7 cellular contexts compared by ENCODE assay signal in the genomic region with DNA sequence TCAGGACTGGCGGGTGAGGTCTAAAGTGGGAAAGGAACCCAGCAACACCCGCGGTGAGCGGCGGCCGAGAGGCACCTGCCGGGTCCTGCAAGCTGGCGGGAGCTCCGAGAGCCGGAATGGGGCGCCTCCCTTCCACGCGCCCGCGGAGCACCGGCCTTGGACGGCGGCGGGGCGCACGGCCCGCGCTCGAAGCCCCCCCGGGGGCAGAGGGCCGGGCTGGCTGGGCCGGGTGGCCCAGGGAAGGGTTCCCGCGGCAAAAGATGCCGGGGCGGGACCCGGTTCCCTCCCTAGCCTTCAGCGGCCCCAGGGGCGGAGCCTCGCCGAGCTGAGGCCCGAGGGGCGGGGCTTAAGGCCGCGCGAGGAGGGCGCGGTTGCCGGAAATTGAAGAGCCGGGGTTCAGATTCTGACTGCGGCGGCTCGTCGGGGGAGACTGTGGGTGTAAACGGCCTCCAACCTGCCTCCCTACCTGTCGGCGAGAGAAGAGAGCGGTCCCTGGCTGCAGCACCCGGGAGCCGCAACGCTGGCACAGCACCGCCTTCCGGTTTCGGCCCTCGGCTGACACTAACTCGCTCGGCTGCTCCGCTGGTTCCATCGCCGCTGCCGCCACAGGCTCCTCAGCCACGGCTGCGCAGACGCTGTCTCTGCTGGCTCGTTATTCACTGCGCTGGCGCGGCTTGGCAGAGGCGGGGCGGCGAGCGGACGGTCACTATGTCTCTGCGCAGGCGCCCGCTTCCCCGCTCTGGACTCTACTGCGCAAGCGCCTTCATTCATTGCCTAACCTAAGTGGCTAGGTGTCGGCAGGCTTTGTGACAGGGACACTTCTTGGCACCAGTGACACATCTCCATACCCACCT.
DNase-seq lines count a peak whose midpoint lies in the region; ATAC-seq and TF ChIP-seq lines count a peak whose summit lies in the region.

Gene RABIF (minus strand): TSS at position 643 of the 854 bp plus-strand sequence. CDS start 51 bp downstream, at position 592.

- DNase-seq in NCI-H2029 (lab: John Stamatoyannopoulos, UW) (peak; percentile 95), T-helper 22 cell (ENCODE audit: low read depth) (peak; percentile 94), astrocyte of the cerebellum (ENCODE audit: low read depth) (peak; percentile 82), hepatic stellate cell (ENCODE audit: low spot score) (peak; percentile 98), retina (peak; percentile 98)

- in situ Hi-C loops in astrocyte of the cerebellum (cut with HindIII; ENCODE audit: low sequenced_read_pairs) = no loop called here

- peak; percentile 14 for TF ChIP-seq CTCF in astrocyte of the cerebellum (IDR thresholded peaks at IDR 0.05; ENCODE audit: low read depth, low read length, missing control alignments)

- ATAC-seq in GM18505 (IDR thresholded peaks at IDR 0.05; ENCODE audit: unreplicated experiment) = peak; percentile 86
- peak; percentile 81 for ATAC-seq in HG02973 (IDR thresholded peaks at IDR 0.05; ENCODE audit: unreplicated experiment)

- H3K4me3 ChIP-seq in astrocyte of the cerebellum (ENCODE audit: low read depth, low read length) = peak within 1 kb of the TSS; percentile 82

- TF ChIP-seq POLR2A in GM18505 (IDR thresholded peaks at IDR 0.05; ENCODE audit: borderline replicate concordance, extremely low read depth, insufficient read depth, insufficient read length) = peak; percentile 98

Comparison
In these comparisons a context has a peak if more than half of its experiments do, and no peak if none do; other contexts are left out.
1. Peak in every context shown above with its lines: DNase-seq, ATAC-seq and H3K4me3 ChIP-seq.